In genomic region chr19:48899386-48899749, GRCh38 we compare ENCODE assay signal across 5 cellular contexts. TPM values are rescaled to one million over a fixed set of nuclear protein-coding genes. Genes with fewer than 3 reads are reported as not detected.
A peak's percentile ranks its signal among the peaks of the same experiment; 100 is the strongest.
DNase-seq lines count a peak whose midpoint lies in the region; ATAC-seq and TF ChIP-seq lines count a peak whose summit lies in the region.
"Not testable (repeated sequence)": the region's sequence is repeated elsewhere in the genome, so short reads cannot be mapped to it uniquely, and the experiment has no call there.

No MANE protein-coding gene starts in this region.

- peak overlapping the region; percentile 77 for H2AFZ ChIP-seq in parathyroid adenoma

- not testable (repeated sequence) for H3K9me3 ChIP-seq in iPS-18a (ENCODE audit: control insufficient read depth, low read depth, low read length); parathyroid adenoma (ENCODE audit: control insufficient read depth, low read length)

- not testable (repeated sequence) for H3K27me3 ChIP-seq in iPS-18a (ENCODE audit: control insufficient read depth, insufficient read depth, low read length); parathyroid adenoma (ENCODE audit: control insufficient read depth, insufficient read depth, low read length)

- H3K4me1 ChIP-seq in iPS-18a (ENCODE audit: control insufficient read depth, low read depth, low read length); parathyroid adenoma: not testable (repeated sequence)

- CTCF ChIA-PET in activated CD4-positive, alpha-beta T cell treated with anti-CD3 and anti-CD28 coated beads for 36 hours (lab: Charles Lee) = interaction anchor here (1.0 to 2.6 kb wide), 5 partner anchors 14 to 199 kb away, joined by 3 to 12 read pairs (median 6); partner anchors contain the start of gene PPP1R15A

- H3K4me2 ChIP-seq in parathyroid adenoma (ENCODE audit: low read length) = not testable (repeated sequence)

- peak overlapping the region; percentile 89 for H3K27ac Mint-ChIP-seq in HFFc6
- peak overlapping the region; percentile 89 for H3K27ac Mint-ChIP-seq in activated CD4-positive, alpha-beta T cell treated with anti-CD3 and anti-CD28 coated beads for 36 hours
- H3K27ac Mint-ChIP-seq in chondrocyte (ENCODE audit: unreplicated experiment) = peak overlapping the region; percentile 22

- H3K4me3 ChIP-seq in iPS-18a (ENCODE audit: low read length) = peak overlapping the region; percentile 83
- not testable (repeated sequence) for H3K4me3 ChIP-seq in parathyroid adenoma (ENCODE audit: low read depth, low read length)

- peak overlapping the region; percentile 99 for H3K4me3 Mint-ChIP-seq in HFFc6
- peak overlapping the region; percentile 99 for H3K4me3 Mint-ChIP-seq in activated CD4-positive, alpha-beta T cell treated with anti-CD3 and anti-CD28 coated beads for 36 hours
- peak overlapping the region; percentile 92 for H3K4me3 Mint-ChIP-seq in chondrocyte (ENCODE audit: unreplicated experiment)

- intact Hi-C loops in activated CD4-positive, alpha-beta T cell treated with anti-CD3 and anti-CD28 coated beads for 36 hours (cut with DNase I, micrococcal nuclease) = not testable (repeated sequence)

- H3K4me1 Mint-ChIP-seq in HFFc6 (ENCODE audit: low read depth) (peaks cover 18% of the 10 kb centered on the region), chondrocyte (ENCODE audit: low read depth) (peaks cover 26% of the 10 kb centered on the region)
- H3K4me1 Mint-ChIP-seq in activated CD4-positive, alpha-beta T cell treated with anti-CD3 and anti-CD28 coated beads for 36 hours = peaks cover 34% of the 10 kb centered on the region

- not testable (repeated sequence) for H3K27me3 Mint-ChIP-seq in HFFc6 (ENCODE audit: insufficient read depth); activated CD4-positive, alpha-beta T cell treated with anti-CD3 and anti-CD28 coated beads for 36 hours; chondrocyte (ENCODE audit: low read depth)

- TF ChIP-seq CTCF in HFFc6 (IDR thresholded peaks at IDR 0.05); chondrocyte (IDR thresholded peaks at IDR 0.05); parathyroid adenoma (IDR thresholded peaks at IDR 0.05): not testable (repeated sequence)

- POLR2A ChIA-PET in activated CD4-positive, alpha-beta T cell treated with anti-CD3 and anti-CD28 coated beads for 36 hours (lab: Charles Lee) = interaction anchor here (0.6 to 2.0 kb wide), 6 partner anchors 12 to 96 kb away, joined by 3 to 7 read pairs (median 4); partner anchors contain the start of genes GYS1 and RUVBL2

- H3K27ac ChIP-seq in iPS-18a (ENCODE audit: low read length) = not testable (repeated sequence)
- peak overlapping the region; percentile 97 for H3K27ac ChIP-seq in parathyroid adenoma

- peaks cover 16% of the 10 kb centered on the region; the same call in 1 of the 2 replicates for H3K36me3 Mint-ChIP-seq in HFFc6 (ENCODE audit: low read depth)
- H3K36me3 Mint-ChIP-seq in activated CD4-positive, alpha-beta T cell treated with anti-CD3 and anti-CD28 coated beads for 36 hours (ENCODE audit: low read depth) = peaks cover 20% of the 10 kb centered on the region
- H3K36me3 Mint-ChIP-seq in chondrocyte (ENCODE audit: low read depth) = not testable (repeated sequence)

- H3K9ac ChIP-seq in iPS-18a (ENCODE audit: low read length) = peak overlapping the region; percentile 66
- not testable (repeated sequence) for H3K9ac ChIP-seq in parathyroid adenoma

- ATAC-seq in activated CD4-positive, alpha-beta T cell treated with anti-CD3 and anti-CD28 coated beads for 36 hours = not testable (repeated sequence)

- H3K36me3 ChIP-seq in iPS-18a (ENCODE audit: control insufficient read depth, low read depth, low read length); parathyroid adenoma (ENCODE audit: control insufficient read depth, insufficient read depth, low read length): not testable (repeated sequence)

- not testable (repeated sequence) for H3K9me3 Mint-ChIP-seq in HFFc6; activated CD4-positive, alpha-beta T cell treated with anti-CD3 and anti-CD28 coated beads for 36 hours (ENCODE audit: low read depth); chondrocyte (ENCODE audit: low read depth)

- peaks cover 20% of the 10 kb centered on the region for H3K79me2 ChIP-seq in parathyroid adenoma

- DNase-seq in HFFc6; activated CD4-positive, alpha-beta T cell treated with anti-CD3 and anti-CD28 coated beads for 36 hours; chondrocyte (ENCODE audit: low spot score): not testable (repeated sequence)

RNA-seq across cellular contexts. Expression of gene NUCB1, which starts 0.7 kb away (rescaled TPM):
- 100 to 1,000 TPM; 129 to 160 (median 152) TPM for total RNA-seq in HFFc6 (2021; fragmentation: NEBNext Ultra II Directional; extraction: Animal tissue kit (Norgen Biotek cat#: 25700))
- 100 to 1,000 TPM; 115 to 118 TPM for total RNA-seq in activated CD4-positive, alpha-beta T cell treated with anti-CD3 and anti-CD28 coated beads for 36 hours
- 209 to 277 TPM (median 215 TPM) in 3 replicates for total RNA-seq in chondrocyte

RNA-seq across cellular contexts. Expression of gene TULP2, which starts 0.8 kb away (rescaled TPM):
- total RNA-seq in HFFc6 (2021; fragmentation: NEBNext Ultra II Directional; extraction: Animal tissue kit (Norgen Biotek cat#: 25700)) = under 1 TPM in 1 of 6 experiments, not detected in 5; 0.38 TPM
- under 1 TPM; 0.37 to 0.87 TPM for total RNA-seq in activated CD4-positive, alpha-beta T cell treated with anti-CD3 and anti-CD28 coated beads for 36 hours
- not detected in 3 replicates for total RNA-seq in chondrocyte

RNA-seq across cellular contexts. Expression of gene PPP1R15A, which starts 27.1 kb away (rescaled TPM):
- total RNA-seq in HFFc6 (2021; fragmentation: NEBNext Ultra II Directional; extraction: Animal tissue kit (Norgen Biotek cat#: 25700)) = 10 to 100 TPM; 70.2 to 97.3 (median 89.6) TPM
- total RNA-seq in activated CD4-positive, alpha-beta T cell treated with anti-CD3 and anti-CD28 coated beads for 36 hours = 10 to 100 TPM; 51.6 to 62.4 TPM
- total RNA-seq in chondrocyte = 42.1 to 106 TPM (median 104 TPM) in 3 replicates

RNA-seq across cellular contexts. Expression of gene PLEKHA4, which starts 31.0 kb away (rescaled TPM):
- total RNA-seq in HFFc6 (2021; fragmentation: NEBNext Ultra II Directional; extraction: Animal tissue kit (Norgen Biotek cat#: 25700)) = 10 to 100 TPM in 4 of 6 experiments, 1 to 10 TPM in 2; 7.7 to 15.1 (median 13.2) TPM
- 10 to 100 TPM in 1 of 2 experiments, 1 to 10 TPM in 1; 7.0 to 10.9 TPM for total RNA-seq in activated CD4-positive, alpha-beta T cell treated with anti-CD3 and anti-CD28 coated beads for 36 hours
- total RNA-seq in chondrocyte = 16.8 to 34.3 TPM (median 19.6 TPM) in 3 replicates

RNA-seq across cellular contexts. Expression of gene DHDH, which starts 34.1 kb away (rescaled TPM):
- total RNA-seq in HFFc6 (2021; fragmentation: NEBNext Ultra II Directional; extraction: Animal tissue kit (Norgen Biotek cat#: 25700)) = not detected
- total RNA-seq in activated CD4-positive, alpha-beta T cell treated with anti-CD3 and anti-CD28 coated beads for 36 hours = 1 to 10 TPM; 1.4 to 2.4 TPM
- total RNA-seq in chondrocyte = not detected in 3 replicates

Comparison
In these comparisons a context has a peak if more than half of its experiments do, and no peak if none do; other contexts are left out.
1. H3K27ac Mint-ChIP-seq: peak in every context shown above with its lines; median percentile 89 in HFFc6; 89 in activated CD4-positive, alpha-beta T cell treated with anti-CD3 and anti-CD28 coated beads for 36 hours; 22 in chondrocyte.